Comparison of ENCODE assay signal across 8 cellular contexts in the genomic region with DNA sequence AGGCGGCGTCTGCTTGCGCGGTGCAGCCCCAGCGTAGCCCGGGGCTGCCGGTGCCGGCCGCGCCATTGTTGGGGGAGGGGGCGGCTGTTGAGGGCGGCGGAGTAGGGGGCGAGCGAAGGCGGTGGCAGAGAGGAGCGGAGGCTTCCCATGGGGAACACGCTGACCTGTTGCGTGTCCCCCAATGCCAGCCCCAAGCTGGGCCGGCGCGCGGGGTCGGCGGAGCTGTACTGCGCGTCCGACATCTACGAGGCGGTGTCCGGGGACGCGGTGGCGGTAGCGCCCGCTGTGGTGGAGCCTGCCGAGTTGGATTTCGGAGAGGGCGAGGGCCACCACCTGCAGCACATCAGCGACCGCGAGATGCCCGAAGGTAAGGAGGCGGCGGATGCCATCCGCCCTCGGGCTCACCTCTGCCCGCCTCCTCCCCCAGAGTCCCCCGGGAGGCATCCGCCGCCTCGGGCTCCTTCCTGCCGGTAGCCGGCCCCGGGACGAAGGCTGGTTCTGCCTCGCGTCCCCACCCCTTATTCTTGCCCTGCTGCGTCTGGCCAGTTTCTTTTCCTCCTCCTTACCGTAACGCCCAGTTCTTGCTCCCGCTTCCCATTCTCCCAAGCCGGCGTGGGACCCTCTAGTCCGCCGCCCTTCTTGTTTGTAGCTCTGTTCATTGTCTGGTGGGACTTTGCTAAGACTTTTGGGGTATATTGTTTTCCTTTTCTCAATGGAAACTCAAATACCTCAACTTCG.
A peak's percentile ranks its signal among the peaks of the same experiment; 100 is the strongest.
DNase-seq lines count a peak whose midpoint lies in the region; ATAC-seq and TF ChIP-seq lines count a peak whose summit lies in the region.

No MANE protein-coding gene starts in this region.

- H3K4me3 Mint-ChIP-seq in nephron progenitor cell, result peak overlapping the region; percentile 98

- ATAC-seq in HG02763 (IDR thresholded peaks at IDR 0.05; ENCODE audit: unreplicated experiment), result peak; percentile 23

- H3K9me3 Mint-ChIP-seq in nephron progenitor cell, result peaks cover 4% of the 10 kb centered on the region

- peaks cover 28% of the 10 kb centered on the region for H3K36me3 Mint-ChIP-seq in nephron progenitor cell (ENCODE audit: low read depth)

- H3K27me3 ChIP-seq in subcutaneous abdominal adipose tissue (ENCODE audit: control insufficient read depth in 5 of 5, insufficient read depth in 4 of 5, low read length in 5 of 5), result no peaks in the 10 kb centered on the region

- peaks cover 27% of the 10 kb centered on the region for H3K4me1 Mint-ChIP-seq in nephron progenitor cell

- TF ChIP-seq CTCF in nephron progenitor cell (IDR thresholded peaks at IDR 0.05), result no peak

- H3K4me3 ChIP-seq in subcutaneous abdominal adipose tissue (ENCODE audit: low read depth in 1 of 5, low read length in 5 of 5), result peak overlapping the region; percentile 77 to 97 (median 94)

- no peaks in the 10 kb centered on the region for H3K36me3 ChIP-seq in subcutaneous abdominal adipose tissue (ENCODE audit: control insufficient read depth in 5 of 5, insufficient read depth in 5 of 5, low read length in 5 of 5)

- peak overlapping the region; percentile 93 for H3K27ac Mint-ChIP-seq in nephron progenitor cell

- DNase-seq in NCI-H1417 (lab: John Stamatoyannopoulos, UW) (peak; percentile 13 to 82 (median 81)), NCI-H1417 treated with DMSO at 0.1 percent for 48 hours (lab: John Stamatoyannopoulos, UW) (no peak), NCI-H2171 treated with DMSO at 0.1 percent for 48 hours (lab: John Stamatoyannopoulos, UW) (peak; percentile 12), activated T-cell treated with anti-CD3 and anti-CD28 coated beads for 48 hours (ENCODE audit: low read depth) (peak; percentile 31), fibroblast of gingiva (ENCODE audit: low read depth) (peak; percentile 39), nephron progenitor cell (no peak)

- peaks cover 2 to 19% (median 18%) of the 10 kb centered on the region in 5 donors for H3K4me1 ChIP-seq in subcutaneous abdominal adipose tissue (ENCODE audit: control insufficient read depth in 5 of 5, insufficient read depth in 5 of 5, low read length in 5 of 5)

- H3K27me3 Mint-ChIP-seq in nephron progenitor cell (ENCODE audit: low read depth, poor library complexity), result peaks cover 3% of the 10 kb centered on the region

- peak overlapping the region in 4 of 5 donors; percentile 72 to 91 (median 82) for H3K9ac ChIP-seq in subcutaneous abdominal adipose tissue (ENCODE audit: low read length in 5 of 5)

- no peaks in the 10 kb centered on the region for H3K9me3 ChIP-seq in subcutaneous abdominal adipose tissue (ENCODE audit: control insufficient read depth in 5 of 5, low read length in 5 of 5)

- H3K27ac ChIP-seq in subcutaneous abdominal adipose tissue (ENCODE audit: low read depth, low read length), result peak overlapping the region; percentile 78

Comparison
In these comparisons a context has a peak if more than half of its experiments do, and no peak if none do; other contexts are left out.
1. DNase-seq: peak in NCI-H1417 (3 of 3), NCI-H2171 treated with DMSO at 0.1 percent for 48 hours (single experiment), activated T-cell treated with anti-CD3 and anti-CD28 coated beads for 48 hours (single experiment) and fibroblast of gingiva (single experiment); none in NCI-H1417 treated with DMSO at 0.1 percent for 48 hours (single experiment) and nephron progenitor cell (single experiment).